In the genomic region with DNA sequence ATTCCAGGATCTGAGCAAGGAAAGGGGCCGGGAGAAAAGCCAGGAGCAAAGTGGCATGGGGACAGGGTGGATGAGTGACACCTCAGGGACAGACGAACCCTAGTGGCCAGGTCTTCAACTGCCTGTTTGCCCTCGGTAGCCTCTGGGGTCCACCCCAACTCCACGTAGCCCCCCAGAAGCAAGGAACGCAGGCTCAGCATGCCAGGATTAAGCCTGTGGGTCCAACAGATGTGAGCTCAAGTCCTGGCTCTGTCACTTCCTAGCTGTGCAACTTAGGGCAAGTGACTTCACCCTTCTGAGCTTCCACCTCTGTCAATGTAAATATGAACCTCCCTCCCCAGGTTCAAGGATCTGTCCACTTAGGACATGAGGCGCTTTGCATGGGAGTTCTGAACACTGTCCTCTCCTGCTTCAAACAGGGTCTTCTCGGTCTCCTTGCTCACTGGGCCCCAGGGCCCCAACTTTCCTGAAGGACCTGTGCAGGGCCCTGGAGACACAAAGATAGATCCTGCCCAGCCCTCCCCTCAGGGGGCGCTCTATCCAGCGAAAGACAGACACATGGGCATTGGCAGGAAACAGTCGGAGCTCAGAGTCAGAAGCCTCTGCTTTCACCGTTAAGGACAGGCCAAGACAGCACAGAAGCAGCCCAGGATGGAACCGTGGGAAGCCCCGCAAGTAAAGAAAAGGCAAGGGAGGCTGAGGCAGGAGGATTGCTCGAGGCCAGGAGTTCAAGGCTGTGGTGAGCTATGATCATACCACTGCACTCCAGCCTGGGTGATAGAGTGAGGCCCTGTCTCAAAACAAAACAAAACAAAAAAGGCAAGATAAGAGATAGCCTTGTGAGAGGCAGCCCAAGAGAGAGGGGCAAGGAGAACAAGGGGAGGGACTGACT, we compare ENCODE assay signal across 27 cellular contexts. TPM values are rescaled to one million over a fixed set of nuclear protein-coding genes. Genes with fewer than 3 reads are reported as not detected.
DNase-seq lines count a peak whose midpoint lies in the region; ATAC-seq and TF ChIP-seq lines count a peak whose summit lies in the region.
"Had no signal": no experiment of that assay in that cellular context is flagged by ENCODE, and none has a peak within 500 bp of the region (broad histone marks: within the 10 kb centered on the region; RNA-seq: fewer than 3 reads in every experiment).

No MANE protein-coding gene starts in this region.

- H2AFZ ChIP-seq in H9 (ENCODE audit: low read length) = no peak overlapping the region

- H2BK12ac ChIP-seq in H9 (ENCODE audit: insufficient read length, low read depth, low read length) = no peak overlapping the region

- peaks cover 3% of the 10 kb centered on the region for H3K79me1 ChIP-seq in H9 (ENCODE audit: insufficient read depth, low read depth, low read length, poor library complexity, severe bottlenecking)

- H3K23me2 ChIP-seq in H9 (ENCODE audit: insufficient read length, low read depth, low read length, poor library complexity, severe bottlenecking) = peaks cover 7% of the 10 kb centered on the region

- H3K9me3 ChIP-seq in H9 (ENCODE audit: control insufficient read depth, low read depth, low read length) = no peaks in the 10 kb centered on the region
- no peaks in the 10 kb centered on the region for H3K9me3 ChIP-seq in T-helper 17 cell (ENCODE audit: control insufficient read depth, low read length, poor library complexity, severe bottlenecking)
- H3K9me3 ChIP-seq: tibial nerve had no signal

- no peak overlapping the region for H3T11ph ChIP-seq in H9 (ENCODE audit: low read length)

- H4K91ac ChIP-seq in H9 (ENCODE audit: insufficient read length, low read depth, low read length) = no peak overlapping the region

- H3K27ac Mint-ChIP-seq in H9 (no peak overlapping the region), T-helper 17 cell (peak overlapping the region; percentile 71), endothelial cell (ENCODE audit: unreplicated experiment) (peak overlapping the region; percentile 23)
- H3K27ac Mint-ChIP-seq: activated naive CD4-positive, alpha-beta T cell treated with anti-CD3 and anti-CD28 coated beads for 36 hours; CD8-positive, alpha-beta T cell had no signal

- H3K79me2 ChIP-seq in H9 (ENCODE audit: insufficient read depth, low read length) = no peaks in the 10 kb centered on the region; the same call in 1 of the 2 replicates

- H3K4me1 Mint-ChIP-seq in H9 = peaks cover 7% of the 10 kb centered on the region in 2 experiments
- H3K4me1 Mint-ChIP-seq in T-helper 17 cell = peaks cover 21% of the 10 kb centered on the region
- H3K4me1 Mint-ChIP-seq in endothelial cell (ENCODE audit: unreplicated experiment) = peaks cover 33% of the 10 kb centered on the region

- no peak overlapping the region for H2BK15ac ChIP-seq in H9 (ENCODE audit: low read depth, low read length)

- no peaks in the 10 kb centered on the region; a peak in 2 of 5 replicates for H3K9me3 Mint-ChIP-seq in H9
- H3K9me3 Mint-ChIP-seq in endothelial cell (ENCODE audit: unreplicated experiment) = no peaks in the 10 kb centered on the region
- H3K9me3 Mint-ChIP-seq: activated naive CD4-positive, alpha-beta T cell treated with anti-CD3 and anti-CD28 coated beads for 36 hours; activated T-cell treated with anti-CD3 and anti-CD28 coated beads, Interleukin-2, amount 50 U/mL, for 4 hours; CD8-positive, alpha-beta T cell; central memory CD8-positive, alpha-beta T cell; naive thymus-derived CD8-positive, alpha-beta T cell; stimulated activated naive CD8-positive, alpha-beta T cell treated with anti-CD3 and anti-CD28 coated beads, Interleukin-15, amount 100 ng/mL, for 72 hours had no signal

- H3K4ac ChIP-seq in H9 (ENCODE audit: low read depth, low read length) = no peak overlapping the region

- no peak overlapping the region for H3K18ac ChIP-seq in H9 (ENCODE audit: insufficient read length, low read depth, low read length)

- H3K14ac ChIP-seq in H9 (ENCODE audit: insufficient read depth, low read length) = no peak overlapping the region

- H4K8ac ChIP-seq in H9 (replicated peaks; ENCODE audit: insufficient read length, low read depth, low read length) = no peak overlapping the region

- H3K23ac ChIP-seq in H9 (ENCODE audit: insufficient read length, low read depth, low read length) = no peak overlapping the region

- H3K27ac ChIP-seq in H9 (ENCODE audit: insufficient read length, low read depth, low read length) = no peak overlapping the region
- H3K27ac ChIP-seq: dorsolateral prefrontal cortex, KMS-11, tibial nerve had no signal

- no peak overlapping the region for H3K56ac ChIP-seq in H9 (ENCODE audit: insufficient read length, low read depth, low read length)

- H3K4me1 ChIP-seq in H9 (ENCODE audit: insufficient read depth, low read length) = no peaks in the 10 kb centered on the region

- intact Hi-C loops in posterior vena cava (cut with DNase I) = no loop called here

- ATAC-seq in T-helper 17 cell (no peak), GM21526 (IDR thresholded peaks at IDR 0.05; ENCODE audit: low FRiP score, unreplicated experiment) (no peak)
- ATAC-seq: activated T-cell treated with anti-CD3 and anti-CD28 coated beads, Interleukin-2, amount 50 U/mL, for 4 hours; CD8-positive, alpha-beta T cell; left lobe of liver; naive thymus-derived CD8-positive, alpha-beta T cell; stimulated activated naive CD8-positive, alpha-beta T cell treated with anti-CD3 and anti-CD28 coated beads, Interleukin-15, amount 100 ng/mL, for 72 hours had no signal

- H2BK5ac ChIP-seq in H9 (ENCODE audit: insufficient read length, low read length) = no peak overlapping the region

- no peaks in the 10 kb centered on the region for H3K27me3 ChIP-seq in H9 (ENCODE audit: insufficient read depth, low read length)
- H3K27me3 ChIP-seq: dorsolateral prefrontal cortex, tibial nerve had no signal

- no peaks in the 10 kb centered on the region for H4K20me1 ChIP-seq in H9 (ENCODE audit: control insufficient read depth, insufficient read depth, insufficient read length)

- no peak overlapping the region for H3K9ac ChIP-seq in H9 (ENCODE audit: extremely low read depth, insufficient read length, low read length)
- H3K9ac ChIP-seq: KMS-11 had no signal

- H3K36me3 Mint-ChIP-seq in H9 (ENCODE audit: insufficient read depth in 1 of 3, low read depth in 3 of 3) (peaks cover 47 to 74% (median 74%) of the 10 kb centered on the region in 3 experiments; a peak in 6 of 7 replicates), T-helper 17 cell (ENCODE audit: low read depth) (peaks cover 7% of the 10 kb centered on the region), endothelial cell (ENCODE audit: low read depth, unreplicated experiment) (peaks cover 49% of the 10 kb centered on the region)

- DNase-seq in H9 (peak; percentile 46), T-helper 17 cell (no peak), endothelial cell (ENCODE audit: low spot score) (no peak), posterior vena cava (ENCODE audit: low spot score) (peak; percentile 51), GDM1 (lab: John Stamatoyannopoulos, UW) (no peak), NCI-H82 (lab: John Stamatoyannopoulos, UW) (no peak)
- DNase-seq: activated CD4-positive, alpha-beta T cell treated with anti-CD3 and anti-CD28 coated beads for 4 hours; activated naive CD4-positive, alpha-beta T cell treated with anti-CD3 and anti-CD28 coated beads for 36 hours; activated T-cell treated with anti-CD3 and anti-CD28 coated beads, Interleukin-2, amount 50 U/mL, for 4 hours; CD8-positive, alpha-beta T cell; DMS153; MV-4-11; naive thymus-derived CD8-positive, alpha-beta T cell; NCI-H1694 treated with DMSO at 0.1 percent for 48 hours; NCI-H2171; NCI-H524 treated with DMSO at 0.1 percent for 48 hours; stimulated activated CD4-positive, alpha-beta T cell treated with anti-CD3 and anti-CD28 coated beads, Interleukin-15, amount 100 ng/mL, for 24 hours; stimulated activated naive CD8-positive, alpha-beta T cell treated with anti-CD3 and anti-CD28 coated beads, Interleukin-15, amount 100 ng/mL, for 72 hours had no signal

- H2BK20ac ChIP-seq in H9 (ENCODE audit: low read depth, low read length, poor library complexity, severe bottlenecking) = no peak overlapping the region

- H3K4me2 ChIP-seq in H9 (ENCODE audit: insufficient read depth, insufficient read length, low read length) = no peak overlapping the region
- H3K4me2 ChIP-seq: KMS-11 had no signal

- WGBS in H9 (ENCODE audit: extremely low coverage, insufficient read length, low lambda C conversion rate) = no CpG with 5 or more reads among the region's 14 CpGs

- H4K5ac ChIP-seq in H9 (ENCODE audit: insufficient read length, low read depth, low read length) = no peak overlapping the region

- H3K27me3 Mint-ChIP-seq in H9 (ENCODE audit: low read depth) (no peaks in the 10 kb centered on the region), T-helper 17 cell (no peaks in the 10 kb centered on the region), endothelial cell (ENCODE audit: unreplicated experiment) (peaks cover 27% of the 10 kb centered on the region)
- H3K27me3 Mint-ChIP-seq: central memory CD8-positive, alpha-beta T cell; naive thymus-derived CD8-positive, alpha-beta T cell; stimulated activated naive CD8-positive, alpha-beta T cell treated with anti-CD3 and anti-CD28 coated beads, Interleukin-15, amount 100 ng/mL, for 72 hours had no signal

- H2AK5ac ChIP-seq in H9 (ENCODE audit: insufficient read length, low read length) = no peak overlapping the region

- H3K4me3 Mint-ChIP-seq in H9 = no peak overlapping the region
- H3K4me3 Mint-ChIP-seq in T-helper 17 cell = no peak overlapping the region
- peak overlapping the region; percentile 16 for H3K4me3 Mint-ChIP-seq in endothelial cell (ENCODE audit: unreplicated experiment)
- H3K4me3 Mint-ChIP-seq: activated naive CD4-positive, alpha-beta T cell treated with anti-CD3 and anti-CD28 coated beads for 36 hours; activated T-cell treated with anti-CD3 and anti-CD28 coated beads, Interleukin-2, amount 50 U/mL, for 4 hours; CD8-positive, alpha-beta T cell; central memory CD8-positive, alpha-beta T cell; stimulated activated naive CD8-positive, alpha-beta T cell treated with anti-CD3 and anti-CD28 coated beads, Interleukin-15, amount 100 ng/mL, for 72 hours had no signal

- TF ChIP-seq CTCF in H9 (conservative IDR thresholded peaks at IDR 0.05) (peak; percentile 49; the same call in 2 of the 3 replicates), endothelial cell (IDR thresholded peaks at IDR 0.05; ENCODE audit: unreplicated experiment) (no peak)

- no peak overlapping the region for H2BK120ac ChIP-seq in H9 (ENCODE audit: low read depth, low read length, poor library complexity, severe bottlenecking)

RNA-seq across cellular contexts. Expression of a gene that starts 13.2 kb away (rescaled TPM):
- total RNA-seq in H9 (2021) (19.3 and 21.4 TPM in 2 replicates), T-helper 17 cell (under 1 TPM in 1 of 2 donors, not detected in 1; 0.12 TPM), endothelial cell (ENCODE audit: unreplicated experiment) (43.5 TPM), posterior vena cava (10 to 100 TPM; 42.4 to 44.6 TPM)
- total RNA-seq: CD8-positive, alpha-beta T cell; HT-29 had no signal

RNA-seq across cellular contexts. Expression of a gene that starts 38.4 kb away (rescaled TPM):
- not detected in 2 replicates for total RNA-seq in H9 (2021)
- not detected for total RNA-seq in T-helper 17 cell
- total RNA-seq in endothelial cell (ENCODE audit: unreplicated experiment) = not detected
- total RNA-seq in posterior vena cava = not detected
- total RNA-seq: activated naive CD4-positive, alpha-beta T cell treated with anti-CD3 and anti-CD28 coated beads for 36 hours; activated T-cell treated with anti-CD3 and anti-CD28 coated beads, Interleukin-2, amount 50 U/mL, for 4 hours; CD8-positive, alpha-beta T cell; dorsolateral prefrontal cortex; HT-29; left lobe of liver; naive thymus-derived CD8-positive, alpha-beta T cell; RPMI7951; T-helper 1 cell treated with Interleukin-12 subunit alpha and Interleukin-12 subunit beta and Interleukin-4 antibody, amounts not matched to agents 30 ng/mL and 1 ng/mL, for 36 hours; tibial nerve had no signal

Comparison
In these comparisons a context has a peak if more than half of its experiments do, and no peak if none do; other contexts are left out.
1. DNase-seq: peak in H9 (single experiment) and posterior vena cava (single experiment); none in T-helper 17 cell (0 of 3), endothelial cell (single experiment), GDM1 (single experiment) and NCI-H82 (single experiment).
2. H3K27ac Mint-ChIP-seq: peak in T-helper 17 cell (single experiment) and endothelial cell (single experiment); none in H9 (0 of 3).
3. RNA of a gene that starts 13.2 kb away (total RNA-seq): 42.4 to 44.6 TPM in posterior vena cava, 43.5 TPM in endothelial cell (single experiment) and 19.3 to 21.4 TPM in H9; 0.12 TPM in T-helper 17 cell; every median in the first group is over 10 times any median in the second.